In genomic region chr12:53971129-53971528, GRCh38 we compare ENCODE assay signal across 16 cellular contexts. TPM values are rescaled to one million over a fixed set of nuclear protein-coding genes. Genes with fewer than 3 reads are reported as not detected.
DNase-seq lines count a peak whose midpoint lies in the region; TF ChIP-seq lines count a peak whose summit lies in the region.
"Had no signal": no experiment of that assay in that cellular context is flagged by ENCODE, and none has a peak within 500 bp of the region (broad histone marks: within the 10 kb centered on the region; RNA-seq: fewer than 3 reads in every experiment).

No MANE protein-coding gene starts in this region.

- H3K27me3 Mint-ChIP-seq in chondrocyte (ENCODE audit: low read depth) = peaks cover 85% of the 10 kb centered on the region
- peaks cover 92% of the 10 kb centered on the region for H3K27me3 Mint-ChIP-seq in T-helper 2 cell treated with Interferon-gamma antibody and Interleukin-4, amounts not matched to agents 5 μg/mL and 100 μg/mL, for 36 hours (ENCODE audit: low read depth)

- peaks cover 23% of the 10 kb centered on the region for H3K4me1 Mint-ChIP-seq in chondrocyte (ENCODE audit: low read depth)
- peaks cover 13% of the 10 kb centered on the region for H3K4me1 Mint-ChIP-seq in T-helper 2 cell treated with Interferon-gamma antibody and Interleukin-4, amounts not matched to agents 5 μg/mL and 100 μg/mL, for 36 hours (ENCODE audit: low read depth)

- TF ChIP-seq CTCF in HEK293 (tag by site-specific recombination; IDR thresholded peaks at IDR 0.05) (no peak), chondrocyte (IDR thresholded peaks at IDR 0.05) (no peak), SK-N-SH (IDR thresholded peaks at IDR 0.05) (no peak)

- no peak for TF ChIP-seq EP300 in SK-N-SH (IDR thresholded peaks at IDR 0.05; ENCODE audit: borderline replicate concordance in 1 of 2, low read depth in 1 of 2, low read length in 1 of 2)

- H3K36me3 ChIP-seq in HEK293 (ENCODE audit: control insufficient read depth in 2 of 2, insufficient read depth in 1 of 2, low read length in 2 of 2) (no peaks in the 10 kb centered on the region), SK-N-SH (replicated peaks in 1 of 2; ENCODE audit: control insufficient read depth in 1 of 2, insufficient read depth in 2 of 2, low read length in 1 of 2) (no peaks in the 10 kb centered on the region)
- H3K36me3 ChIP-seq: HAP-1 had no signal

- no peak overlapping the region for H2AFZ ChIP-seq in SK-N-SH (ENCODE audit: low read depth)

- POLR2A ChIA-PET in HEK293 (lab: Yijun Ruan, JAX) (no interaction called here), SK-N-SH (lab: Yijun Ruan, JAX) (no interaction called here)

- no peak overlapping the region for H3K9ac ChIP-seq in SK-N-SH

- H3K4me1 ChIP-seq in HEK293 (ENCODE audit: control insufficient read depth, insufficient read depth, low read length) = peaks cover 62% of the 10 kb centered on the region
- peaks cover 0 to 2% of the 10 kb centered on the region in 2 experiments; a peak in 1 of 4 replicates for H3K4me1 ChIP-seq in SK-N-SH (ENCODE audit: control insufficient read depth in 1 of 2, insufficient read depth in 2 of 2, low read depth in 1 of 2, low read length in 1 of 2)

- intact Hi-C loops in posterior vena cava (cut with DNase I) = loop anchor here in 1 of 2 donors (10.0 kb wide), 1 partner anchor 196 kb away; no protein-coding TSS in a partner anchor

- no peak overlapping the region for H3K4me2 ChIP-seq in SK-N-SH

- TF ChIP-seq RAD21 in SK-N-SH (IDR thresholded peaks at IDR 0.05; ENCODE audit: low read length) = no peak

- 0 out of 2 replicates have a peak, but pooled peaks cover 2% of the 10 kb centered on the region for H4K20me1 ChIP-seq in SK-N-SH (ENCODE audit: insufficient read depth)

- no peaks in the 10 kb centered on the region for H3K9me3 ChIP-seq in HEK293 (ENCODE audit: control insufficient read depth, insufficient read depth, low read depth, low read length)
- H3K9me3 ChIP-seq in SK-N-SH = no peaks in the 10 kb centered on the region
- H3K9me3 ChIP-seq: Caco-2, HAP-1 had no signal

- H3K9me2 ChIP-seq in SK-N-SH = no peaks in the 10 kb centered on the region

- no peaks in the 10 kb centered on the region for H3K79me2 ChIP-seq in SK-N-SH (ENCODE audit: insufficient read depth)

- no peak overlapping the region for H3K4me3 Mint-ChIP-seq in chondrocyte (ENCODE audit: unreplicated experiment)
- H3K4me3 Mint-ChIP-seq in T-helper 2 cell treated with Interferon-gamma antibody and Interleukin-4, amounts not matched to agents 5 μg/mL and 100 μg/mL, for 36 hours = no peak overlapping the region
- H3K4me3 Mint-ChIP-seq: CD4-positive, alpha-beta T cell had no signal

- H3K27ac ChIP-seq in HEK293 (ENCODE audit: extremely low read depth, low read depth, low read length) = no peak overlapping the region
- no peak overlapping the region for H3K27ac ChIP-seq in SK-N-SH (ENCODE audit: low read depth in 2 of 2, low read length in 1 of 2)
- H3K27ac ChIP-seq: C4-2B had no signal

- DNase-seq in chondrocyte (ENCODE audit: low spot score) = peak; percentile 5
- DNase-seq in posterior vena cava (ENCODE audit: low spot score) = peak; percentile 1
- no peak for DNase-seq in SW480 (ENCODE audit: low spot score)
- no peak for DNase-seq in T-helper 2 cell treated with Interferon-gamma antibody and Interleukin-4, amounts not matched to agents 5 μg/mL and 100 μg/mL, for 36 hours (ENCODE audit: low spot score)
- no peak for DNase-seq in SK-N-SH
- no peak for DNase-seq in NCI-H2227 (lab: John Stamatoyannopoulos, UW; ENCODE audit: unreplicated experiment)
- DNase-seq: ACHN; Caco-2; CD4-positive, alpha-beta T cell; DMS79 treated with DMSO at 0.1 percent for 48 hours; GF-D8 had no signal

- H3K36me3 Mint-ChIP-seq in chondrocyte (ENCODE audit: low read depth) = peaks cover 4% of the 10 kb centered on the region
- H3K36me3 Mint-ChIP-seq in T-helper 2 cell treated with Interferon-gamma antibody and Interleukin-4, amounts not matched to agents 5 μg/mL and 100 μg/mL, for 36 hours (ENCODE audit: low read depth) = peaks cover 2% of the 10 kb centered on the region

- peaks cover 3% of the 10 kb centered on the region for H3F3A ChIP-seq in SK-N-SH (replicated peaks; ENCODE audit: insufficient read depth)

- WGBS in SK-N-SH (ENCODE audit: low lambda C conversion rate) = 45% methylated on average over 3 of the region's 3 CpGs

- no peak overlapping the region for H3K27ac Mint-ChIP-seq in chondrocyte (ENCODE audit: unreplicated experiment)
- no peak overlapping the region for H3K27ac Mint-ChIP-seq in T-helper 2 cell treated with Interferon-gamma antibody and Interleukin-4, amounts not matched to agents 5 μg/mL and 100 μg/mL, for 36 hours
- H3K27ac Mint-ChIP-seq: CD4-positive, alpha-beta T cell had no signal

- no peaks in the 10 kb centered on the region for H3K9me3 Mint-ChIP-seq in chondrocyte (ENCODE audit: low read depth)
- peaks cover 4% of the 10 kb centered on the region for H3K9me3 Mint-ChIP-seq in T-helper 2 cell treated with Interferon-gamma antibody and Interleukin-4, amounts not matched to agents 5 μg/mL and 100 μg/mL, for 36 hours
- H3K9me3 Mint-ChIP-seq: CD4-positive, alpha-beta T cell had no signal

- peaks cover 100% of the 10 kb centered on the region for H3K27me3 ChIP-seq in SK-N-SH (ENCODE audit: insufficient read depth)

- H3K4me3 ChIP-seq in HEK293 (ENCODE audit: low read depth, low read length) (no peak overlapping the region), SK-N-SH (ENCODE audit: low read depth in 2 of 2, low read length in 1 of 2) (no peak overlapping the region)
- H3K4me3 ChIP-seq: HAP-1 had no signal

- CTCF ChIA-PET in HEK293 (lab: Yijun Ruan, JAX) (interaction anchor here (0.6 to 1.5 kb wide), 4 partner anchors 14 to 269 kb away, joined by 3 to 6 read pairs (median 4); partner anchors contain the start of gene HOXC10), SK-N-SH (lab: Yijun Ruan, JAX) (interaction anchor here (1.8 to 12.7 kb wide), 2 partner anchors 17 to 35 kb away, joined by 6 to 134 read pairs; partner anchors contain the start of gene HOXC10)

TF ChIP-seq in HEK293, 187 proteins besides CTCF, POLR2A, EP300 and RAD21 (continues in another document):
- no peak for TF ChIP-seq ZNF514 (tag by site-specific recombination; IDR thresholded peaks at IDR 0.05)

TF ChIP-seq in SK-N-SH, 30 proteins besides CTCF, POLR2A, EP300 and RAD21 (continues in another document):
- TF ChIP-seq NRF1 (IDR thresholded peaks at IDR 0.05; ENCODE audit: low read depth, low read length) = no peak
- TF ChIP-seq FOSL2 (IDR thresholded peaks at IDR 0.05; ENCODE audit: borderline replicate concordance, low read depth) = no peak
- no peak for TF ChIP-seq RFX5 (IDR thresholded peaks at IDR 0.05; ENCODE audit: low read length)
- no peak for TF ChIP-seq ZBTB33 (IDR thresholded peaks at IDR 0.05; ENCODE audit: borderline replicate concordance, low read depth)
- TF ChIP-seq, protein P1, sequence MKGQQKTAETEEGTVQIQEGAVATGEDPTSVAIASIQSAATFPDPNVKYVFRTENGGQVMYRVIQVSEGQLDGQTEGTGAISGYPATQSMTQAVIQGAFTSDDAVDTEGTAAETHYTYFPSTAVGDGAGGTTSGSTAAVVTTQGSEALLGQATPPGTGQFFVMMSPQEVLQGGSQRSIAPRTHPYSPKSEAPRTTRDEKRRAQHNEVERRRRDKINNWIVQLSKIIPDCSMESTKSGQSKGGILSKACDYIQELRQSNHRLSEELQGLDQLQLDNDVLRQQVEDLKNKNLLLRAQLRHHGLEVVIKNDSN (IDR thresholded peaks at IDR 0.05; ENCODE audit: borderline replicate concordance, low read depth) = no peak
- no peak for TF ChIP-seq GABPA (IDR thresholded peaks at IDR 0.05; ENCODE audit: low read depth)
- TF ChIP-seq MAX (IDR thresholded peaks at IDR 0.05; ENCODE audit: low read depth) = no peak
- TF ChIP-seq TEAD4 (IDR thresholded peaks at IDR 0.05; ENCODE audit: borderline replicate concordance, insufficient read depth) = no peak

RNA-seq across cellular contexts. Expression of gene HOXC11, which starts 1.8 kb away (rescaled TPM):
- total RNA-seq in chondrocyte (not detected in 3 replicates), posterior vena cava (1 to 10 TPM; 1.3 to 4.2 TPM)
- polyA plus RNA-seq in SK-N-SH (2012; rRNA removed) = not detected in 2 replicates
- not detected in 2 replicates for polyA plus RNA-seq in SK-N-SH (2012; cell fraction: cytosol; rRNA removed)
- polyA plus RNA-seq in SK-N-SH (2012; cell fraction: nucleus; rRNA removed) = not detected in 2 replicates
- total RNA-seq: CD4-positive, alpha-beta T cell; HT-29 had no signal

RNA-seq across cellular contexts. Expression of gene HOTAIR, which starts 3.6 kb away (rescaled TPM):
- not detected in 3 replicates for total RNA-seq in chondrocyte
- total RNA-seq in posterior vena cava = 1 to 10 TPM; 2.0 to 4.8 TPM
- polyA plus RNA-seq in SK-N-SH (2012; rRNA removed) = not detected in 2 replicates
- polyA plus RNA-seq in SK-N-SH (2012; cell fraction: cytosol; rRNA removed) = 0.01 TPM in 2 replicates
- not detected in 2 replicates for polyA plus RNA-seq in SK-N-SH (2012; cell fraction: nucleus; rRNA removed)
- total RNA-seq: CD4-positive, alpha-beta T cell had no signal

RNA-seq across cellular contexts. Expression of gene HOXC10, which starts 13.8 kb away (rescaled TPM):
- total RNA-seq in chondrocyte = not detected in 3 replicates
- 10 to 100 TPM; 27.9 to 35.5 TPM for total RNA-seq in posterior vena cava
- 0.03 and 0.08 TPM in 2 replicates for polyA plus RNA-seq in SK-N-SH (2012; rRNA removed)
- polyA plus RNA-seq in SK-N-SH (2012; cell fraction: cytosol; rRNA removed) = 0.04 TPM in 2 replicates
- not detected in 2 replicates for polyA plus RNA-seq in SK-N-SH (2012; cell fraction: nucleus; rRNA removed)
- total RNA-seq: CD4-positive, alpha-beta T cell; HT-29 had no signal

RNA-seq across cellular contexts. Expression of gene HOXC12, which starts 16.4 kb away (rescaled TPM):
- total RNA-seq in chondrocyte = not detected in 3 replicates
- total RNA-seq in posterior vena cava = 1 to 10 TPM in 1 of 2 donors, not detected in 1; 1.1 TPM
- polyA plus RNA-seq in SK-N-SH (2012; rRNA removed) = not detected in 2 replicates
- not detected in 2 replicates for polyA plus RNA-seq in SK-N-SH (2012; cell fraction: cytosol; rRNA removed)
- polyA plus RNA-seq in SK-N-SH (2012; cell fraction: nucleus; rRNA removed) = not detected in 2 replicates
- total RNA-seq: CD4-positive, alpha-beta T cell; H4 had no signal

RNA-seq across cellular contexts. Expression of gene HOXC9, which starts 28.8 kb away (rescaled TPM):
- not detected in 3 replicates for total RNA-seq in chondrocyte
- total RNA-seq in posterior vena cava = 10 to 100 TPM in 1 of 2 donors, 1 to 10 TPM in 1; 7.0 to 12.0 TPM
- polyA plus RNA-seq in SK-N-SH (2012; rRNA removed) = 1.2 and 1.9 TPM in 2 replicates
- 1.8 and 2.4 TPM in 2 replicates for polyA plus RNA-seq in SK-N-SH (2012; cell fraction: cytosol; rRNA removed)
- polyA plus RNA-seq in SK-N-SH (2012; cell fraction: nucleus; rRNA removed) = 1.0 and 1.1 TPM in 2 replicates
- total RNA-seq: CD4-positive, alpha-beta T cell had no signal

Comparison
In these comparisons a context has a peak if more than half of its experiments do, and no peak if none do; other contexts are left out.
1. DNase-seq: peak in chondrocyte (single experiment) and posterior vena cava (single experiment); none in SW480 (single experiment), T-helper 2 cell treated with Interferon-gamma antibody and Interleukin-4, amounts not matched to agents 5 μg/mL and 100 μg/mL, for 36 hours (single experiment), SK-N-SH (single experiment) and NCI-H2227 (single experiment).
2. RNA of gene HOXC10, which starts 13.8 kb away (total RNA-seq): 27.9 to 35.5 TPM in posterior vena cava; not detected in chondrocyte; every median in the first group is over 10 times any median in the second.